ENCODE assay signal across 12 cellular contexts in genomic region chr10:24622781-24623301, GRCh38.
DNase-seq lines count a peak whose midpoint lies in the region; ATAC-seq and TF ChIP-seq lines count a peak whose summit lies in the region.
"Had no signal": no experiment of that assay in that cellular context is flagged by ENCODE, and none has a peak within 500 bp of the region (broad histone marks: within the 10 kb centered on the region; RNA-seq: fewer than 3 reads in every experiment).

No MANE protein-coding gene starts in this region.

- H3K9me3 Mint-ChIP-seq in brain, result no peaks in the 10 kb centered on the region

- peak overlapping the region in 4 of 5 experiments; percentile 13 to 69 (median 34) for H3K4me3 Mint-ChIP-seq in brain

- ATAC-seq in GM18498 (IDR thresholded peaks at IDR 0.05; ENCODE audit: unreplicated experiment), result no peak
- ATAC-seq in esophagus mucosa, result no peak
- ATAC-seq: PC-3 had no signal

- peaks cover 37% of the 10 kb centered on the region for H3K36me3 Mint-ChIP-seq in brain

- H3K27me3 Mint-ChIP-seq in brain, result no peaks in the 10 kb centered on the region

- no peak for TF ChIP-seq CTCF in brain (conservative IDR thresholded peaks at IDR 0.05)

- peak overlapping the region; percentile 6 to 91 (median 70) for H3K27ac Mint-ChIP-seq in brain

- H3K4me1 Mint-ChIP-seq in brain, result peaks cover 54% of the 10 kb centered on the region

- DNase-seq in activated CD4-positive, alpha-beta T cell treated with anti-CD3 and anti-CD28 coated beads, Interleukin-2, amount 50 U/mL, for 1 hour, result peak; percentile 10
- no peak for DNase-seq in activated CD4-positive, alpha-beta T cell treated with anti-CD3 and anti-CD28 coated beads for 4 hours
- DNase-seq in MV-4-11 (lab: John Stamatoyannopoulos, UW) (peak; percentile 78), retina (peak; percentile 15), middle frontal gyrus (ENCODE audit: extremely low spot score, low spot score) (no peak)
- DNase-seq: activated CD4-positive, CD25-positive, alpha-beta regulatory T cell treated with anti-CD3 and anti-CD28 coated beads, Interleukin-2, amount 50 U/mL, for 72 hours; PC-3; stimulated activated CD4-positive, alpha-beta T cell treated with anti-CD3 and anti-CD28 coated beads, Interleukin-2, amount 100 ng/mL, for 48 hours; upper lobe of left lung had no signal

Comparison
In these comparisons a context has a peak if more than half of its experiments do, and no peak if none do; other contexts are left out.
1. DNase-seq: peak in activated CD4-positive, alpha-beta T cell treated with anti-CD3 and anti-CD28 coated beads, Interleukin-2, amount 50 U/mL, for 1 hour (single experiment), MV-4-11 (single experiment) and retina (single experiment); none in activated CD4-positive, alpha-beta T cell treated with anti-CD3 and anti-CD28 coated beads for 4 hours (0 of 2) and middle frontal gyrus (single experiment).